ENCODE assay signal across 9 cellular contexts in genomic region chr1:159171254-159171687, GRCh38. TPM values are rescaled to one million over a fixed set of nuclear protein-coding genes. Genes with fewer than 3 reads are reported as not detected.
A peak's percentile ranks its signal among the peaks of the same experiment; 100 is the strongest.
DNase-seq lines count a peak whose midpoint lies in the region; ATAC-seq and TF ChIP-seq lines count a peak whose summit lies in the region.
"Had no signal": no experiment of that assay in that cellular context is flagged by ENCODE, and none has a peak within 500 bp of the region (broad histone marks: within the 10 kb centered on the region; RNA-seq: fewer than 3 reads in every experiment).

CADM3 (plus strand) TSS chr1:159171615; CDS start chr1:159171766, 151 bp downstream.

- no peak within 1 kb of the TSS for H3K14ac ChIP-seq in trophoblast cell (ENCODE audit: low read length)

- H2BK5ac ChIP-seq in trophoblast cell (ENCODE audit: low read depth, low read length, poor library complexity): no peak within 1 kb of the TSS

- H3K4me1 ChIP-seq in RWPE2 (ENCODE audit: insufficient read depth, poor library complexity, severe bottlenecking) (no peaks in the 10 kb centered on the region), trophoblast cell (ENCODE audit: control insufficient read depth in 1 of 2, insufficient read depth in 2 of 2, low read length in 2 of 2) (peaks cover 2 to 7% of the 10 kb centered on the region in 2 experiments)

- H3K4ac ChIP-seq in trophoblast cell (ENCODE audit: low read depth, low read length): no peak within 1 kb of the TSS

- no peaks in the 10 kb centered on the region for H3K79me2 ChIP-seq in trophoblast cell (ENCODE audit: control insufficient read depth, insufficient read depth, low read length, poor library complexity)

- H3K79me1 ChIP-seq in trophoblast cell (ENCODE audit: low read length): no peaks in the 10 kb centered on the region

- H3K36me3 ChIP-seq in RWPE2 (ENCODE audit: low read depth): no peaks in the 10 kb centered on the region
- no peaks in the 10 kb centered on the region for H3K36me3 ChIP-seq in trophoblast cell (ENCODE audit: control insufficient read depth in 1 of 2, insufficient read depth in 2 of 2, low read length in 2 of 2)

- TF ChIP-seq CTCF in RWPE2 (IDR thresholded peaks at IDR 0.05; ENCODE audit: poor library complexity, severe bottlenecking): no peak

- no peak within 1 kb of the TSS for H2AFZ ChIP-seq in trophoblast cell (ENCODE audit: insufficient read depth, low read length, poor library complexity)

- H3K23ac ChIP-seq in trophoblast cell (ENCODE audit: low read length): no peak within 1 kb of the TSS

- H4K12ac ChIP-seq in trophoblast cell (ENCODE audit: low read depth, low read length): no peak within 1 kb of the TSS

- H3K27me3 ChIP-seq in RWPE2 (ENCODE audit: insufficient read depth, poor library complexity, severe bottlenecking): peaks cover 80% of the 10 kb centered on the region
- peaks cover 9% of the 10 kb centered on the region for H3K27me3 ChIP-seq in trophoblast cell (ENCODE audit: insufficient read depth, low read length)

- no peak within 1 kb of the TSS for H3K9ac ChIP-seq in trophoblast cell (ENCODE audit: low read length)

- no peak within 1 kb of the TSS for H3K27ac ChIP-seq in RWPE2 (ENCODE audit: poor library complexity, severe bottlenecking)
- no peak within 1 kb of the TSS for H3K27ac ChIP-seq in trophoblast cell (ENCODE audit: low read depth, low read length)

- H3K9me3 ChIP-seq in RWPE2 (ENCODE audit: severe bottlenecking) (no peaks in the 10 kb centered on the region), trophoblast cell (ENCODE audit: insufficient read depth, low read depth, low read length) (no peaks in the 10 kb centered on the region)

- no peak within 1 kb of the TSS for H3K18ac ChIP-seq in trophoblast cell (ENCODE audit: low read length)

- peak within 1 kb of the TSS; percentile 7 for H3K4me3 ChIP-seq in RWPE2 (ENCODE audit: severe bottlenecking)
- H3K4me3 ChIP-seq in trophoblast cell (ENCODE audit: low read depth, low read length): peak within 1 kb of the TSS; percentile 60

- intact Hi-C loops in Right ventricle myocardium superior (cut with DNase I): no loop called here

- H2BK120ac ChIP-seq in trophoblast cell (ENCODE audit: insufficient read depth, low read length, poor library complexity): no peak within 1 kb of the TSS

- H4K8ac ChIP-seq in trophoblast cell (ENCODE audit: low read depth, low read length): no peak within 1 kb of the TSS

- ATAC-seq in RWPE2 (ENCODE audit: low read depth) (no peak), Right ventricle myocardium superior (ENCODE audit: poor library complexity) (peak; percentile 57), HG02852 (IDR thresholded peaks at IDR 0.05; ENCODE audit: unreplicated experiment) (no peak), HG02610 (IDR thresholded peaks at IDR 0.05; ENCODE audit: unreplicated experiment) (no peak)
- ATAC-seq in activated CD4-positive, CD25-positive, alpha-beta regulatory T cell treated with anti-CD3 and anti-CD28 coated beads, Interleukin-2, amount 50 U/mL, for 24 hours: no peak

- no CpG with 5 or more reads among the region's 29 CpGs for WGBS in trophoblast cell (ENCODE audit: extremely low coverage, insufficient coverage, insufficient read length)

- no peak within 1 kb of the TSS for H2BK12ac ChIP-seq in trophoblast cell (ENCODE audit: low read length)

- H3K4me2 ChIP-seq in trophoblast cell (ENCODE audit: low read length): peak within 1 kb of the TSS; percentile 67

- DNase-seq in DMS79 (lab: John Stamatoyannopoulos, UW): peak; percentile 33
- DNase-seq in RWPE2 (ENCODE audit: low spot score): no peak
- peak; percentile 53 for DNase-seq in Right ventricle myocardium superior
- DNase-seq in trophoblast cell: no peak
- DNase-seq in activated CD4-positive, CD25-positive, alpha-beta regulatory T cell (lab: John Stamatoyannopoulos, UW): no peak
- DNase-seq: DND-41 had no signal

- no peak within 1 kb of the TSS for H4K91ac ChIP-seq in trophoblast cell (ENCODE audit: low read depth, low read length)

- no peak within 1 kb of the TSS for H2AK5ac ChIP-seq in trophoblast cell (ENCODE audit: low read length)

RNA-seq across cellular contexts. Expression of gene CADM3, which starts in this region (rescaled TPM):
- total RNA-seq in Right ventricle myocardium superior: 5.3 TPM
- 0.53 and 0.56 TPM in 2 replicates for polyA plus RNA-seq in trophoblast cell (2013)

Comparison
In these comparisons a context has a peak if more than half of its experiments do, and no peak if none do; other contexts are left out.
1. DNase-seq: peak in DMS79 (single experiment) and Right ventricle myocardium superior (single experiment); none in RWPE2 (single experiment), trophoblast cell (0 of 2) and activated CD4-positive, CD25-positive, alpha-beta regulatory T cell (0 of 4).